Comparison of ENCODE assay signal across 1 cellular context in the genomic region with DNA sequence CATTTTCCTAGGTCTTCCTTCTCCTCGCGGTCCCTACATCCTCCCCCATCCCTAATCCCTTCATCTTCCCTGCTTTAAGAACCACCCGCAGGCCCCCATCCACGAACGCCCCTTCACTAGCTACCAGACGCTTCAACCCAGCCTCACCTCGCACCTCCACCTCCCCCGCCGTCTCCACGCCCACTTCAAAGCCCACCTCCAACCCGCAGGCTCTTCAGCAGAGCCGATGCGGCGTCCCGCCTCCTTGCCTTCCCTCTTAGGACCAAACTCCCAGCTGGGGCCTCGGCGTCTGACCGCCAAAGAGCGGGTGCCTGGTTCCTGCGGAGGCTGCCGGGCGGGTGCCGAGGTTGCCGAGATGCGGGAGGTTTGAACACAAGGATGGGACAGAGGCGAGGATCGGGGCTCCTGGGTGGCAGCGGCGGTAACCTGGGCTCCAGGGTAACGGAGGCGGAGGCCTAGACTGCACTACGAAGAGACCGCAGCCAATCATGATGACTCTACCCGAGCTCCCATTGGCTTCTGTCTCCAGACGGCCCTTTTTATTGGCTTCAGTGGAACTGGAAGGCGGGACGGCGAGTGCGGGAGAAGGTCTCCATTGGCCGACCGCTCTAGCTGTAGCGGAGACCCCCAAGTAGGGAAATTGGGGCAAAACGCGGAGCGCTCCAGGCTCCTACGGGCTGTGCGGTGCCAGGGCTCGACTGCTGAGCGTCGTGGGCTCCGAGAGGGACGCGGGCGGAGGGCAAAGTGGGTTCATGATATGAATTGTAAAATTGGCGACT.
TF ChIP-seq lines count a peak whose summit lies in the region.

LCA5 (minus strand) TSS at position 462 of the 779 bp plus-strand sequence. CDS start 18,536 bp downstream, outside the sequence.

TF ChIP-seq in HEK293, 187 proteins besides CTCF, POLR2A, EP300 and RAD21 (continued from another document and continues in another):
- TF ChIP-seq KLF16 (tag by site-specific recombination; IDR thresholded peaks at IDR 0.05): peak; percentile 91
- TF ChIP-seq WT1 (tag by site-specific recombination; IDR thresholded peaks at IDR 0.05): peak; percentile 58; the same call in 1 of the 2 replicates
- TF ChIP-seq ZNF660 (tag by site-specific recombination; IDR thresholded peaks at IDR 0.05): peak; percentile 68; the same call in 1 of the 2 replicates
- TF ChIP-seq AEBP2 (tag by site-specific recombination; IDR thresholded peaks at IDR 0.05; ENCODE audit: borderline replicate concordance): no peak
- TF ChIP-seq, protein P1, sequence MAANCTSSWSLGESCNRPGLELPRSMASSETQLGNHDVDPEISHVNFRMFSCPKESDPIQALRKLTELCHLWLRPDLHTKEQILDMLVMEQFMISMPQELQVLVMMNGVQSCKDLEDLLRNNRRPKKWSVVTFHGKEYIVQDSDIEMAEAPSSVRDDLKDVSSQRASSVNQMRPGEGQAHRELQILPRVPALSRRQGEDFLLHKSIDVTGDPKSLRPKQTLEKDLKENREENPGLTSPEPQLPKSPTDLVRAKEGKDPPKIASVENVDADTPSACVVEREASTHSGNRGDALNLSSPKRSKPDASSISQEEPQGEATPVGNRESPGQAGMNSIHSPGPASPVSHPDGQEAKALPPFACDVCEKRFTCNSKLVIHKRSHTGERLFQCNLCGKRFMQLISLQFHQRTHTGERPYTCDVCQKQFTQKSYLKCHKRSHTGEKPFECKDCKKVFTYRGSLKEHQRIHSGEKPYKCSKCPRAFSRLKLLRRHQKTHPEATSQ (tag by site-specific recombination; IDR thresholded peaks at IDR 0.05): no peak
- TF ChIP-seq ZNF169 (tag by site-specific recombination; IDR thresholded peaks at IDR 0.05): no peak
- no peak for TF ChIP-seq ZNF624 (tag by site-specific recombination; IDR thresholded peaks at IDR 0.05)
- no peak for TF ChIP-seq ZNF48 (tag by site-specific recombination; IDR thresholded peaks at IDR 0.05)
- TF ChIP-seq GLI4 (tag by site-specific recombination; IDR thresholded peaks at IDR 0.05): no peak; the same call in 1 of the 2 replicates
- no peak for TF ChIP-seq ZNF747 (tag by site-specific recombination; IDR thresholded peaks at IDR 0.05)
- TF ChIP-seq SP7 (tag by site-specific recombination; IDR thresholded peaks at IDR 0.05): peak; percentile 38; the same call in 1 of the 2 replicates
- no peak for TF ChIP-seq GLI2 (tag by site-specific recombination; IDR thresholded peaks at IDR 0.05; ENCODE audit: borderline replicate concordance, low read depth)
- TF ChIP-seq ZNF629 (tag by site-specific recombination; IDR thresholded peaks at IDR 0.05): peak; percentile 32; the same call in 1 of the 2 replicates
- no peak for TF ChIP-seq ZNF654 (tag by site-specific recombination; IDR thresholded peaks at IDR 0.05; ENCODE audit: low read depth)
- no peak for TF ChIP-seq ZNF221 (tag by site-specific recombination; IDR thresholded peaks at IDR 0.05; ENCODE audit: borderline replicate concordance)
- TF ChIP-seq ZNF580 (tag by site-specific recombination; IDR thresholded peaks at IDR 0.05): no peak; the same call in none of the 2 replicates
- TF ChIP-seq ZNF214 (tag by site-specific recombination; IDR thresholded peaks at IDR 0.05; ENCODE audit: borderline replicate concordance): no peak
- TF ChIP-seq SALL2 (tag by site-specific recombination; IDR thresholded peaks at IDR 0.05; ENCODE audit: borderline replicate concordance): no peak
- no peak for TF ChIP-seq ZNF354C (tag by site-specific recombination; IDR thresholded peaks at IDR 0.05; ENCODE audit: borderline replicate concordance, low read depth)
- TF ChIP-seq ZNF416 (tag by site-specific recombination; IDR thresholded peaks at IDR 0.05): no peak
- no peak for TF ChIP-seq ZSCAN16 (tag by site-specific recombination; IDR thresholded peaks at IDR 0.05)
- TF ChIP-seq ZNF529 (tag by site-specific recombination; IDR thresholded peaks at IDR 0.05; ENCODE audit: insufficient replicate concordance): no peak
- peak; percentile 88 for TF ChIP-seq GLIS2 (tag by site-specific recombination; IDR thresholded peaks at IDR 0.05)
- TF ChIP-seq ZNF157 (tag by site-specific recombination; IDR thresholded peaks at IDR 0.05): no peak
- TF ChIP-seq ZNF645 (tag by site-specific recombination; IDR thresholded peaks at IDR 0.05): no peak
- 0 out of 2 replicates have a peak, but pooled peaks have one; percentile 71 for TF ChIP-seq ZNF501 (tag by site-specific recombination; IDR thresholded peaks at IDR 0.05)
- TF ChIP-seq IKZF3 (tag by site-specific recombination; IDR thresholded peaks at IDR 0.05): no peak
- peak; percentile 21; the same call in 1 of the 2 replicates for TF ChIP-seq MZF1 (tag by site-specific recombination; IDR thresholded peaks at IDR 0.05; ENCODE audit: borderline replicate concordance)
- TF ChIP-seq, protein P2, sequence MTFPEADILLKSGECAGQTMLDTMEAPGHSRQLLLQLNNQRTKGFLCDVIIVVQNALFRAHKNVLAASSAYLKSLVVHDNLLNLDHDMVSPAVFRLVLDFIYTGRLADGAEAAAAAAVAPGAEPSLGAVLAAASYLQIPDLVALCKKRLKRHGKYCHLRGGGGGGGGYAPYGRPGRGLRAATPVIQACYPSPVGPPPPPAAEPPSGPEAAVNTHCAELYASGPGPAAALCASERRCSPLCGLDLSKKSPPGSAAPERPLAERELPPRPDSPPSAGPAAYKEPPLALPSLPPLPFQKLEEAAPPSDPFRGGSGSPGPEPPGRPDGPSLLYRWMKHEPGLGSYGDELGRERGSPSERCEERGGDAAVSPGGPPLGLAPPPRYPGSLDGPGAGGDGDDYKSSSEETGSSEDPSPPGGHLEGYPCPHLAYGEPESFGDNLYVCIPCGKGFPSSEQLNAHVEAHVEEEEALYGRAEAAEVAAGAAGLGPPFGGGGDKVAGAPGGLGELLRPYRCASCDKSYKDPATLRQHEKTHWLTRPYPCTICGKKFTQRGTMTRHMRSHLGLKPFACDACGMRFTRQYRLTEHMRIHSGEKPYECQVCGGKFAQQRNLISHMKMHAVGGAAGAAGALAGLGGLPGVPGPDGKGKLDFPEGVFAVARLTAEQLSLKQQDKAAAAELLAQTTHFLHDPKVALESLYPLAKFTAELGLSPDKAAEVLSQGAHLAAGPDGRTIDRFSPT (tag by site-specific recombination; IDR thresholded peaks at IDR 0.05): peak; percentile 82
- TF ChIP-seq ZNF292 (tag by site-specific recombination; IDR thresholded peaks at IDR 0.05; ENCODE audit: borderline replicate concordance, low read depth): no peak
- no peak for TF ChIP-seq ZNF138 (tag by site-specific recombination; IDR thresholded peaks at IDR 0.05; ENCODE audit: borderline replicate concordance)
- peak; percentile 99 for TF ChIP-seq ZFHX2 (tag by site-specific recombination; conservative IDR thresholded peaks at IDR 0.05)
- no peak for TF ChIP-seq ZSCAN23 (tag by site-specific recombination; IDR thresholded peaks at IDR 0.05)
- TF ChIP-seq, protein P3, sequence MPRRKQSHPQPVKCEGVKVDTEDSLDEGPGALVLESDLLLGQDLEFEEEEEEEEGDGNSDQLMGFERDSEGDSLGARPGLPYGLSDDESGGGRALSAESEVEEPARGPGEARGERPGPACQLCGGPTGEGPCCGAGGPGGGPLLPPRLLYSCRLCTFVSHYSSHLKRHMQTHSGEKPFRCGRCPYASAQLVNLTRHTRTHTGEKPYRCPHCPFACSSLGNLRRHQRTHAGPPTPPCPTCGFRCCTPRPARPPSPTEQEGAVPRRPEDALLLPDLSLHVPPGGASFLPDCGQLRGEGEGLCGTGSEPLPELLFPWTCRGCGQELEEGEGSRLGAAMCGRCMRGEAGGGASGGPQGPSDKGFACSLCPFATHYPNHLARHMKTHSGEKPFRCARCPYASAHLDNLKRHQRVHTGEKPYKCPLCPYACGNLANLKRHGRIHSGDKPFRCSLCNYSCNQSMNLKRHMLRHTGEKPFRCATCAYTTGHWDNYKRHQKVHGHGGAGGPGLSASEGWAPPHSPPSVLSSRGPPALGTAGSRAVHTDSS (tag by site-specific recombination; IDR thresholded peaks at IDR 0.05): no peak
- TF ChIP-seq ZNF843 (tag by site-specific recombination; IDR thresholded peaks at IDR 0.05): peak; percentile 23; the same call in 1 of the 2 replicates
- TF ChIP-seq, protein P4, sequence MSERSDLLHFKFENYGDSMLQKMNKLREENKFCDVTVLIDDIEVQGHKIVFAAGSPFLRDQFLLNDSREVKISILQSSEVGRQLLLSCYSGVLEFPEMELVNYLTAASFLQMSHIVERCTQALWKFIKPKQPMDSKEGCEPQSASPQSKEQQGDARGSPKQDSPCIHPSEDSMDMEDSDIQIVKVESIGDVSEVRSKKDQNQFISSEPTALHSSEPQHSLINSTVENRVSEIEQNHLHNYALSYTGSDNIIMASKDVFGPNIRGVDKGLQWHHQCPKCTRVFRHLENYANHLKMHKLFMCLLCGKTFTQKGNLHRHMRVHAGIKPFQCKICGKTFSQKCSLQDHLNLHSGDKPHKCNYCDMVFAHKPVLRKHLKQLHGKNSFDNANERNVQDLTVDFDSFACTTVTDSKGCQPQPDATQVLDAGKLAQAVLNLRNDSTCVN (tag by site-specific recombination; optimal IDR thresholded peaks at IDR 0.05): peak; percentile 36
- no peak for TF ChIP-seq SCRT1 (tag by site-specific recombination; IDR thresholded peaks at IDR 0.05; ENCODE audit: borderline replicate concordance)
- peak; percentile 49; the same call in 1 of the 2 replicates for TF ChIP-seq KLF1 (tag by site-specific recombination; IDR thresholded peaks at IDR 0.05)
- TF ChIP-seq BCL11A (tag by site-specific recombination; IDR thresholded peaks at IDR 0.05; ENCODE audit: low read depth): no peak
- TF ChIP-seq GLIS1 (tag by site-specific recombination; IDR thresholded peaks at IDR 0.05): peak; percentile 58
- TF ChIP-seq ZNF426 (tag by site-specific recombination; IDR thresholded peaks at IDR 0.05): no peak
- no peak for TF ChIP-seq ZNF146 (tag by site-specific recombination; IDR thresholded peaks at IDR 0.05)
- TF ChIP-seq ZNF394 (tag by site-specific recombination; IDR thresholded peaks at IDR 0.05; ENCODE audit: borderline replicate concordance): peak; percentile 37; the same call in 1 of the 2 replicates
- TF ChIP-seq ZFP37 (tag by site-specific recombination; IDR thresholded peaks at IDR 0.05): peak; percentile 72; the same call in 1 of the 2 replicates
- TF ChIP-seq ZNF600 (tag by site-specific recombination; IDR thresholded peaks at IDR 0.05): no peak; the same call in 1 of the 2 replicates
- no peak for TF ChIP-seq ZNF558 (tag by site-specific recombination; IDR thresholded peaks at IDR 0.05)
- TF ChIP-seq EGR2 (tag by site-specific recombination; IDR thresholded peaks at IDR 0.05; ENCODE audit: low read depth): peak; percentile 99
- TF ChIP-seq ZFP3 (tag by site-specific recombination; IDR thresholded peaks at IDR 0.05; ENCODE audit: low read depth): no peak
- no peak for TF ChIP-seq ZNF266 (tag by site-specific recombination; IDR thresholded peaks at IDR 0.05; ENCODE audit: low read depth)
- 0 out of 2 replicates have a peak, but pooled peaks have one; percentile 7 for TF ChIP-seq ZSCAN30 (tag by site-specific recombination; IDR thresholded peaks at IDR 0.05)
- no peak for TF ChIP-seq ZBTB21 (tag by site-specific recombination; IDR thresholded peaks at IDR 0.05)
- no peak for TF ChIP-seq ZNF433 (tag by site-specific recombination; IDR thresholded peaks at IDR 0.05; ENCODE audit: low read depth)
- TF ChIP-seq, protein P5, sequence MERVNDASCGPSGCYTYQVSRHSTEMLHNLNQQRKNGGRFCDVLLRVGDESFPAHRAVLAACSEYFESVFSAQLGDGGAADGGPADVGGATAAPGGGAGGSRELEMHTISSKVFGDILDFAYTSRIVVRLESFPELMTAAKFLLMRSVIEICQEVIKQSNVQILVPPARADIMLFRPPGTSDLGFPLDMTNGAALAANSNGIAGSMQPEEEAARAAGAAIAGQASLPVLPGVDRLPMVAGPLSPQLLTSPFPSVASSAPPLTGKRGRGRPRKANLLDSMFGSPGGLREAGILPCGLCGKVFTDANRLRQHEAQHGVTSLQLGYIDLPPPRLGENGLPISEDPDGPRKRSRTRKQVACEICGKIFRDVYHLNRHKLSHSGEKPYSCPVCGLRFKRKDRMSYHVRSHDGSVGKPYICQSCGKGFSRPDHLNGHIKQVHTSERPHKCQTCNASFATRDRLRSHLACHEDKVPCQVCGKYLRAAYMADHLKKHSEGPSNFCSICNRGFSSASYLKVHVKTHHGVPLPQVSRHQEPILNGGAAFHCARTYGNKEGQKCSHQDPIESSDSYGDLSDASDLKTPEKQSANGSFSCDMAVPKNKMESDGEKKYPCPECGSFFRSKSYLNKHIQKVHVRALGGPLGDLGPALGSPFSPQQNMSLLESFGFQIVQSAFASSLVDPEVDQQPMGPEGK (tag by site-specific recombination; IDR thresholded peaks at IDR 0.05): peak; percentile 91
- no peak for TF ChIP-seq KLF7 (tag by site-specific recombination; IDR thresholded peaks at IDR 0.05; ENCODE audit: borderline replicate concordance)
- no peak for TF ChIP-seq PBX3 (CRISPR knock-in tag; IDR thresholded peaks at IDR 0.05)
- no peak for TF ChIP-seq ZNF621 (tag by site-specific recombination; IDR thresholded peaks at IDR 0.05)
- no peak for TF ChIP-seq ZNF302 (tag by site-specific recombination; IDR thresholded peaks at IDR 0.05; ENCODE audit: low read depth)
